8 cellular contexts compared by ENCODE assay signal in the genomic region with DNA sequence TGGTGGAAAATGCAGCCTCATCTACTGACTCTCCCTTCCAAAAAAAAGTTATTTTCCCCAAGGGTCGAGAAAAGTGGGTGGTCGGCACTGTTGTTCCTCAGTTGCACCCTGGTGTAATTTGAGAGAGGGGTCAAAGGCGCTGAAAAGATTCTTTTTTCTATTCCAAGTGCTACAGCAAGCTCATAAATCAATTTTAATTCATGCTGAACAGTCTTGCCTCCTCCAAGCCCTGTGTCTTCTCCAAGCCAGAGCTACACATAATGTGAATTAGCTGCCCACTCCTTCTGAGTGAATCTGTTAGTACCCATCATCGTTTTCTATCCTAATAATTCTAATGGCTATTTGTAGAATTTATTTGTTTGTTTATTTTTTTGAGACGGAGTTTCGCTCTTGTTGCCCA. TPM values are rescaled to one million over a fixed set of nuclear protein-coding genes. Genes with fewer than 3 reads are reported as not detected.
DNase-seq lines count a peak whose midpoint lies in the region; ATAC-seq and TF ChIP-seq lines count a peak whose summit lies in the region.

No MANE protein-coding gene starts in this region.

- POLR2A ChIA-PET in PC-9 (lab: Charles Lee; ENCODE audit: unreplicated experiment), result no interaction called here

- H3K27ac ChIP-seq in PC-9 (peak overlapping the region; percentile 63), epithelial cell of prostate (peak overlapping the region; percentile 63), prostate gland (peak overlapping the region; percentile 76 to 83)

- H2AFZ ChIP-seq in PC-9, result peak overlapping the region; percentile 94; the same call in 1 of the 2 replicates

- H3K9me3 ChIP-seq in PC-9 (ENCODE audit: insufficient read depth, low read depth), result no peaks in the 10 kb centered on the region
- H3K9me3 ChIP-seq in prostate gland, result no peaks in the 10 kb centered on the region

- H3K4me3 ChIP-seq in GM12865 (ENCODE audit: low read depth, low read length) (peak overlapping the region; percentile 92), PC-9 (peak overlapping the region; percentile 94), prostate gland (peak overlapping the region; percentile 56 to 69)

- no peak for ATAC-seq in omental fat pad (ENCODE audit: low FRiP score)

- TF ChIP-seq CTCF in GM12865 (IDR thresholded peaks at IDR 0.05; ENCODE audit: insufficient read depth, low read depth, low read length, missing control alignments) (no peak), PC-9 (conservative IDR thresholded peaks at IDR 0.05) (no peak), prostate gland (IDR thresholded peaks at IDR 0.05) (no peak), omental fat pad (IDR thresholded peaks at IDR 0.05) (no peak)

- no peak for TF ChIP-seq POLR2A in prostate gland (IDR thresholded peaks at IDR 0.05)

- CTCF ChIA-PET in PC-9 (lab: Charles Lee), result no interaction called here

- peak overlapping the region; percentile 88 for H3K4me2 ChIP-seq in PC-9

- no TSS peak for BruUV-seq in PC-9 (replicated peaks; lab: Mats Ljungman, UMichigan)

- intact Hi-C loops in PC-9 (cut with micrococcal nuclease; ENCODE audit: unreplicated experiment) (loop anchor here (1.0 kb wide), 1 partner anchor 131 kb away; no protein-coding TSS in a partner anchor), prostate gland (cut with DNase I) (loop anchor here (10.0 kb wide), 1 partner anchor 265 kb away; no protein-coding TSS in a partner anchor), posterior vena cava (cut with DNase I) (no loop called here)

- no peaks in the 10 kb centered on the region for H4K20me1 ChIP-seq in PC-9 (ENCODE audit: insufficient read depth)

- no peaks in the 10 kb centered on the region for H3K27me3 ChIP-seq in PC-9 (ENCODE audit: insufficient read depth, low read depth)
- no peaks in the 10 kb centered on the region for H3K27me3 ChIP-seq in prostate gland (replicated peaks; ENCODE audit: insufficient read depth)

- H3K4me1 ChIP-seq in PC-9 (replicated peaks; ENCODE audit: insufficient read depth) (peaks cover 6% of the 10 kb centered on the region; the same call in 1 of the 2 replicates), prostate gland (replicated peaks) (no peaks in the 10 kb centered on the region)

- no peaks in the 10 kb centered on the region for H3K9me2 ChIP-seq in PC-9 (ENCODE audit: insufficient read depth)

- DNase-seq in GM12865 (ENCODE audit: low read depth) (no peak), PC-9 (no peak), epithelial cell of prostate (ENCODE audit: low read depth, low spot score) (no peak), prostate gland (ENCODE audit: low spot score) (no peak), omental fat pad (ENCODE audit: low spot score) (no peak), posterior vena cava (ENCODE audit: low spot score) (no peak), NCI-H2227 treated with DMSO at 0.1 percent for 48 hours (lab: John Stamatoyannopoulos, UW) (no peak), ecto neural progenitor cell (ENCODE audit: low spot score) (no peak)

- WGBS in prostate gland, result 41% methylated on average over 6 of the region's 6 CpGs

- H3K36me3 ChIP-seq in PC-9 (ENCODE audit: low read depth), result no peaks in the 10 kb centered on the region
- no peaks in the 10 kb centered on the region for H3K36me3 ChIP-seq in prostate gland

- 0 out of 2 replicates have a peak, but pooled peaks cover 9% of the 10 kb centered on the region for H3K79me2 ChIP-seq in PC-9 (ENCODE audit: low read depth)

- no peaks in the 10 kb centered on the region for H3F3A ChIP-seq in PC-9 (ENCODE audit: insufficient read depth, low read depth)

RNA-seq across cellular contexts. Expression of a gene that starts 0.8 kb away (rescaled TPM):
- total RNA-seq in PC-9 (2021), result 7.2 and 10.9 TPM in 2 replicates
- 10 to 100 TPM in 1 of 2 donors, 1 to 10 TPM in 1; 7.4 to 32.8 TPM for total RNA-seq in prostate gland
- total RNA-seq in omental fat pad, result 1 to 10 TPM; 5.5 to 7.4 (median 5.7) TPM
- 1 to 10 TPM; 3.8 to 7.0 TPM for total RNA-seq in posterior vena cava

RNA-seq across cellular contexts. Expression of a gene that starts 19.2 kb away (rescaled TPM):
- total RNA-seq in PC-9 (2021) (14.5 and 22.2 TPM in 2 replicates), prostate gland (10 to 100 TPM; 19.2 to 19.9 TPM), omental fat pad (10 to 100 TPM in 3 of 4 donors, 1 to 10 TPM in 1; 9.8 to 19.6 (median 17.4) TPM), posterior vena cava (10 to 100 TPM; 14.9 to 16.8 TPM)

Comparison
In these comparisons a context has a peak if more than half of its experiments do, and no peak if none do; other contexts are left out.
1. intact Hi-C loops: an anchor here in PC-9 (1.0 kb wide) and prostate gland (10.0 kb wide); none called in posterior vena cava.